16 cellular contexts compared by ENCODE assay signal in genomic region chr5:91024160-91024559, GRCh38.
DNase-seq lines count a peak whose midpoint lies in the region; ATAC-seq and TF ChIP-seq lines count a peak whose summit lies in the region.
"Had no signal": no experiment of that assay in that cellular context is flagged by ENCODE, and none has a peak within 500 bp of the region (broad histone marks: within the 10 kb centered on the region; RNA-seq: fewer than 3 reads in every experiment).

No MANE protein-coding gene starts in this region.

- H3K4me3 Mint-ChIP-seq in GM23338 = no peak overlapping the region

- peaks cover 15% of the 10 kb centered on the region; the same call in 2 of the 3 replicates for H3K4me1 Mint-ChIP-seq in GM23338

- H3K79me2 ChIP-seq in GM23338 (replicated peaks; ENCODE audit: insufficient read depth) (no peaks in the 10 kb centered on the region), hepatocyte (no peaks in the 10 kb centered on the region), smooth muscle cell (ENCODE audit: low read depth) (no peaks in the 10 kb centered on the region)

- intact Hi-C loops in Panc1 (cut with micrococcal nuclease; ENCODE audit: unreplicated experiment) (no loop called here), left lung (cut with DNase I) (no loop called here)

- H3K27ac Mint-ChIP-seq in GM23338 = peak overlapping the region; percentile 14; the same call in 1 of the 2 replicates

- H3K27ac ChIP-seq in GM23338 (ENCODE audit: low read depth) (no peak overlapping the region), Panc1 (ENCODE audit: low read length) (peak overlapping the region; percentile 1; the same call in 1 of the 2 replicates), hepatocyte (peak overlapping the region; percentile 60), smooth muscle cell (ENCODE audit: low read depth) (peak overlapping the region; percentile 5), left lung (no peak overlapping the region), brain microvascular endothelial cell (no peak overlapping the region)

- POLR2A ChIA-PET in Panc1 (lab: Charles Lee) = no interaction called here

- H3K36me3 ChIP-seq in GM23338 (ENCODE audit: insufficient read depth) = no peaks in the 10 kb centered on the region
- no peaks in the 10 kb centered on the region for H3K36me3 ChIP-seq in Panc1 (ENCODE audit: control insufficient read depth, insufficient read depth, low read length)
- H3K36me3 ChIP-seq in hepatocyte (replicated peaks; ENCODE audit: insufficient read depth, low read depth) = no peaks in the 10 kb centered on the region
- no peaks in the 10 kb centered on the region for H3K36me3 ChIP-seq in smooth muscle cell (ENCODE audit: low read depth)
- H3K36me3 ChIP-seq in left lung = no peaks in the 10 kb centered on the region
- H3K36me3 ChIP-seq in brain microvascular endothelial cell (replicated peaks) = no peaks in the 10 kb centered on the region
- H3K36me3 ChIP-seq: BE2C, HAP-1 had no signal

- H3K4me2 ChIP-seq in GM23338 = no peak overlapping the region
- peak overlapping the region; percentile 16 for H3K4me2 ChIP-seq in hepatocyte
- H3K4me2 ChIP-seq in smooth muscle cell = no peak overlapping the region

- H3K9ac ChIP-seq in smooth muscle cell (ENCODE audit: low read depth) = no peak overlapping the region

- no peak overlapping the region for H2AFZ ChIP-seq in GM23338
- no peak overlapping the region for H2AFZ ChIP-seq in hepatocyte
- H2AFZ ChIP-seq in smooth muscle cell (ENCODE audit: low read depth) = no peak overlapping the region

- no peaks in the 10 kb centered on the region for H3F3A ChIP-seq in GM23338 (replicated peaks; ENCODE audit: low read depth)
- peaks cover 5% of the 10 kb centered on the region for H3F3A ChIP-seq in smooth muscle cell (ENCODE audit: low read depth)

- ATAC-seq in GM23338 (no peak), Panc1 (no peak), left lung (no peak)

- H4K20me1 ChIP-seq in GM23338 (replicated peaks; ENCODE audit: insufficient read depth) (no peaks in the 10 kb centered on the region), hepatocyte (ENCODE audit: insufficient read depth, poor library complexity, severe bottlenecking) (no peaks in the 10 kb centered on the region), smooth muscle cell (ENCODE audit: low read depth) (no peaks in the 10 kb centered on the region)

- H3K27me3 Mint-ChIP-seq in GM23338 (ENCODE audit: insufficient read depth, low read depth, poor library complexity) = peaks cover 2% of the 10 kb centered on the region

- no peaks in the 10 kb centered on the region for H3K9me3 ChIP-seq in Panc1 (ENCODE audit: control insufficient read depth, insufficient read depth, low read depth, low read length)
- no peaks in the 10 kb centered on the region for H3K9me3 ChIP-seq in hepatocyte (ENCODE audit: low read depth)
- no peaks in the 10 kb centered on the region for H3K9me3 ChIP-seq in smooth muscle cell (replicated peaks; ENCODE audit: low read depth)
- H3K9me3 ChIP-seq in left lung = no peaks in the 10 kb centered on the region
- H3K9me3 ChIP-seq: BE2C, HAP-1 had no signal

- no peaks in the 10 kb centered on the region for H3K4me1 ChIP-seq in GM23338 (ENCODE audit: insufficient read depth)
- peaks cover 8% of the 10 kb centered on the region; the same call in 1 of the 2 replicates for H3K4me1 ChIP-seq in Panc1 (ENCODE audit: control insufficient read depth, insufficient read depth, low read length)
- peaks cover 54% of the 10 kb centered on the region for H3K4me1 ChIP-seq in hepatocyte (ENCODE audit: insufficient read depth)
- H3K4me1 ChIP-seq in smooth muscle cell (ENCODE audit: low read depth) = peaks cover 22% of the 10 kb centered on the region
- no peaks in the 10 kb centered on the region for H3K4me1 ChIP-seq in left lung

- TF ChIP-seq CTCF in GM23338 (conservative IDR thresholded peaks at IDR 0.05; ENCODE audit: low read depth in 2 of 2) (no peak), Panc1 (IDR thresholded peaks at IDR 0.05) (no peak), hepatocyte (IDR thresholded peaks at IDR 0.05; ENCODE audit: poor library complexity) (no peak), smooth muscle cell (IDR thresholded peaks at IDR 0.05; ENCODE audit: borderline replicate concordance, insufficient read depth, poor library complexity, severe bottlenecking) (no peak), left lung (IDR thresholded peaks at IDR 0.05) (no peak), brain microvascular endothelial cell (IDR thresholded peaks at IDR 0.05; ENCODE audit: low read depth, low read length, missing control alignments) (no peak)

- H3K4me3 ChIP-seq in GM23338 = no peak overlapping the region
- H3K4me3 ChIP-seq in Panc1 (ENCODE audit: low read depth in 2 of 2, low read length in 2 of 2) = no peak overlapping the region
- H3K4me3 ChIP-seq in hepatocyte = no peak overlapping the region
- H3K4me3 ChIP-seq in smooth muscle cell = no peak overlapping the region
- no peak overlapping the region for H3K4me3 ChIP-seq in left lung
- H3K4me3 ChIP-seq in brain microvascular endothelial cell (ENCODE audit: low read depth, low read length) = no peak overlapping the region
- H3K4me3 ChIP-seq: HAP-1 had no signal

- CTCF ChIA-PET in Panc1 (lab: Charles Lee) = no interaction called here

- H3K27me3 ChIP-seq in GM23338 (ENCODE audit: insufficient read depth) (no peaks in the 10 kb centered on the region), Panc1 (ENCODE audit: control insufficient read depth, insufficient read depth, low read length) (no peaks in the 10 kb centered on the region), hepatocyte (no peaks in the 10 kb centered on the region), smooth muscle cell (ENCODE audit: low read depth) (no peaks in the 10 kb centered on the region), left lung (no peaks in the 10 kb centered on the region), brain microvascular endothelial cell (replicated peaks) (no peaks in the 10 kb centered on the region)
- H3K27me3 ChIP-seq: BE2C had no signal

- 50% methylated on average over 1 of the region's 1 CpG for WGBS in hepatocyte (ENCODE audit: low lambda C conversion rate, missing lambda C conversion rate)
- WGBS in smooth muscle cell (ENCODE audit: low lambda C conversion rate) = 91% methylated on average over 1 of the region's 1 CpG

- no peaks in the 10 kb centered on the region for H3K9me3 Mint-ChIP-seq in GM23338

- no TSS peak for BruUV-seq in Panc1 (replicated peaks; lab: Mats Ljungman, UMichigan)

- H3K9me2 ChIP-seq in GM23338 (ENCODE audit: insufficient read depth) (no peaks in the 10 kb centered on the region), hepatocyte (replicated peaks; ENCODE audit: insufficient read depth) (no peaks in the 10 kb centered on the region)

- in situ Hi-C loops in Panc1 (cut with HindIII; ENCODE audit: low pct_unique_long_range_greater_than_20kb, low sequenced_read_pairs) (no loop called here), brain microvascular endothelial cell (cut with HindIII; ENCODE audit: low pct_ligation_motif_present, low sequenced_read_pairs) (no loop called here)

- H3K36me3 Mint-ChIP-seq in GM23338 (ENCODE audit: low read depth) = no peaks in the 10 kb centered on the region

- no peak for DNase-seq in GM23338 (ENCODE audit: low spot score)
- no peak for DNase-seq in Panc1 (ENCODE audit: low read depth, low spot score)
- no peak for DNase-seq in hepatocyte (ENCODE audit: low spot score)
- DNase-seq in smooth muscle cell (lab: John Stamatoyannopoulos, UW; ENCODE audit: unreplicated experiment) = no peak
- DNase-seq in NCI-H1417 treated with DMSO at 0.1 percent for 48 hours (lab: John Stamatoyannopoulos, UW) = no peak
- DNase-seq in SKM-1 treated with dmso at 0.1 percent for 144 hours (lab: John Stamatoyannopoulos, UW; ENCODE audit: unreplicated experiment) = no peak
- no peak for DNase-seq in left lung
- DNase-seq in brain microvascular endothelial cell = no peak
- DNase-seq: BE2C, KG1, NCI-H2029, NCI-H2227 treated with DMSO at 0.1 percent for 48 hours, NCI-H510A treated with DMSO at 0.1 percent for 48 hours, NCI-H774, SHP77 treated with DMSO at 0.1 percent for 48 hours had no signal

TF ChIP-seq in GM23338, 12 proteins besides CTCF, POLR2A, EP300 and RAD21 (continues in another document):
- TF ChIP-seq JUNB (IDR thresholded peaks at IDR 0.05; ENCODE audit: unreplicated experiment) (no peak), REST (IDR thresholded peaks at IDR 0.05; ENCODE audit: unreplicated experiment) (no peak), CREB1 (CRISPR knock-in tag; IDR thresholded peaks at IDR 0.05; ENCODE audit: low read depth) (no peak)

Comparison
In these comparisons a context has a peak if more than half of its experiments do, and no peak if none do; other contexts are left out.
1. H3K27ac ChIP-seq: peak in Panc1 (single experiment), hepatocyte (single experiment) and smooth muscle cell (single experiment); none in GM23338 (single experiment), left lung (0 of 2) and brain microvascular endothelial cell (single experiment).